8 cellular contexts compared by ENCODE assay signal in genomic region chr1:1471389-1472045, GRCh38. TPM values are rescaled to one million over a fixed set of nuclear protein-coding genes. Genes with fewer than 3 reads are reported as not detected.
DNase-seq lines count a peak whose midpoint lies in the region; ATAC-seq, FAIRE-seq and TF ChIP-seq lines count a peak whose summit lies in the region.

ATAD3B (plus strand) TSS chr1:1471765; CDS start chr1:1471885, 120 bp downstream.

- dilution Hi-C loops in keratinocyte (cut with MboI; ENCODE audit: extremely low pct_ligation_motif_present, low sequenced_read_pairs), result no loop called here

- peak within 1 kb of the TSS; percentile 87 for H3K27ac ChIP-seq in keratinocyte (ENCODE audit: control insufficient read depth, insufficient read depth, low read length)

- H3K4me2 ChIP-seq in keratinocyte (ENCODE audit: control insufficient read depth, extremely low read depth, insufficient read depth, low read depth, low read length), result peak within 1 kb of the TSS; percentile 87

- H2AFZ ChIP-seq in keratinocyte (ENCODE audit: control insufficient read depth, low read length), result peak within 1 kb of the TSS; percentile 87

- H4K20me1 ChIP-seq in keratinocyte (ENCODE audit: control insufficient read depth, extremely low read depth, insufficient read depth, low read length), result peaks cover 5% of the 10 kb centered on the region

- no peaks in the 10 kb centered on the region for H3K9me3 ChIP-seq in keratinocyte (ENCODE audit: control insufficient read depth, low read depth, low read length)

- H3K27me3 ChIP-seq in keratinocyte (ENCODE audit: control insufficient read depth, extremely low read depth, insufficient read depth, low read length), result no peaks in the 10 kb centered on the region

- DNase-seq in AG20443 (ENCODE audit: low spot score) (peak; percentile 97), NCI-H510A (lab: John Stamatoyannopoulos, UW) (peak; percentile 100), cerebellar nuclear complex (lab: John Stamatoyannopoulos, UW) (peak; percentile 58 to 79), keratinocyte (ENCODE audit: low read depth, low spot score) (peak; percentile 35)
- peak; percentile 85 for DNase-seq in activated CD4-positive, alpha-beta T cell treated with anti-CD3 and anti-CD28 coated beads for 1 hour
- DNase-seq in stimulated activated CD4-positive, alpha-beta T cell treated with anti-CD3 and anti-CD28 coated beads, Interleukin-12 subunit alpha, Interleukin-12 subunit beta, amount 100 ng/mL, for 48 hours (ENCODE audit: low read depth in 2 of 3, low spot score in 1 of 3), result peak; percentile 91 to 96 (median 91)

- no peaks in the 10 kb centered on the region for H3K9me1 ChIP-seq in keratinocyte (ENCODE audit: control insufficient read depth, extremely low read depth, insufficient read depth, low read length)

- H3K36me3 ChIP-seq in keratinocyte (ENCODE audit: control insufficient read depth in 2 of 2, extremely low read depth in 1 of 2, insufficient read depth in 2 of 2, low read length in 2 of 2), result peaks cover 0 to 5% of the 10 kb centered on the region in 2 experiments

- no peak for TF ChIP-seq CTCF in keratinocyte (optimal IDR thresholded peaks at IDR 0.05 in 1 of 3, IDR thresholded peaks at IDR 0.05 in 1 of 3, conservative IDR thresholded peaks at IDR 0.05 in 1 of 3; ENCODE audit: extremely low read depth in 1 of 3, insufficient read depth in 2 of 3, low read length in 3 of 3)

- peaks cover 41% of the 10 kb centered on the region for H3K79me2 ChIP-seq in keratinocyte (ENCODE audit: control insufficient read depth, insufficient read depth, low read length)

- peak within 1 kb of the TSS; percentile 83 for H3K9ac ChIP-seq in keratinocyte (ENCODE audit: control insufficient read depth, extremely low read depth, insufficient read depth, low read length)

- peak within 1 kb of the TSS; percentile 66 to 93 (median 93) for H3K4me3 ChIP-seq in keratinocyte (ENCODE audit: control insufficient read depth in 2 of 3, extremely low read depth in 1 of 3, insufficient read depth in 2 of 3, low read depth in 1 of 3, low read length in 3 of 3)

- no peak for FAIRE-seq in keratinocyte (lab: Jason Lieb, UNC)

- ATAC-seq in GM19043 (IDR thresholded peaks at IDR 0.05; ENCODE audit: low read depth, unreplicated experiment) (peak; percentile 96), HG03378 (IDR thresholded peaks at IDR 0.05; ENCODE audit: unreplicated experiment) (peak; percentile 69)

- H3K4me1 ChIP-seq in keratinocyte (ENCODE audit: control insufficient read depth, extremely low read depth, insufficient read depth, low read length), result peaks cover 3% of the 10 kb centered on the region

RNA-seq across cellular contexts. Expression of gene ATAD3B, which starts in this region (rescaled TPM):
- polyA plus RNA-seq in keratinocyte, result 18.4 to 24.9 TPM (median 20.6 TPM) in 3 replicates
- polyA plus RNA-seq in keratinocyte (2011; ENCODE audit: low read depth), result 7.0 TPM
- polyA plus RNA-seq in keratinocyte (2011; cell fraction: cytosol; rRNA removed), result 5.6 and 13.4 TPM in 2 replicates
- polyA plus RNA-seq in keratinocyte (2011; cell fraction: nucleus; rRNA removed), result 62.1 and 71.7 TPM in 2 replicates
- polyA plus RNA-seq in keratinocyte (2012; ENCODE audit: low replicate concordance), result 13.6 and 24.6 TPM in 2 replicates
- polyA minus RNA-seq in keratinocyte, result 10.3 to 16.7 TPM (median 12.5 TPM) in 3 replicates
- 21.3 TPM for polyA minus RNA-seq in keratinocyte (2011; cell fraction: cytosol; rRNA and poly(A)+ RNA removed)
- polyA minus RNA-seq in keratinocyte (2011; cell fraction: nucleus; rRNA and poly(A)+ RNA removed), result 31.8 and 34.4 TPM in 2 replicates

Comparison
In these comparisons a context has a peak if more than half of its experiments do, and no peak if none do; other contexts are left out.
1. Peak in every context shown above with its lines: DNase-seq, ATAC-seq, H3K4me3 ChIP-seq and H3K27ac ChIP-seq.
2. DNase-seq: peak in every context shown above with its lines; median percentile 100 in NCI-H510A; 97 in AG20443; 91 in stimulated activated CD4-positive, alpha-beta T cell treated with anti-CD3 and anti-CD28 coated beads, Interleukin-12 subunit alpha, Interleukin-12 subunit beta, amount 100 ng/mL, for 48 hours; 85 in activated CD4-positive, alpha-beta T cell treated with anti-CD3 and anti-CD28 coated beads for 1 hour; 68 in cerebellar nuclear complex; 35 in keratinocyte.